ENCODE assay signal across 1 cellular context in the genomic region with DNA sequence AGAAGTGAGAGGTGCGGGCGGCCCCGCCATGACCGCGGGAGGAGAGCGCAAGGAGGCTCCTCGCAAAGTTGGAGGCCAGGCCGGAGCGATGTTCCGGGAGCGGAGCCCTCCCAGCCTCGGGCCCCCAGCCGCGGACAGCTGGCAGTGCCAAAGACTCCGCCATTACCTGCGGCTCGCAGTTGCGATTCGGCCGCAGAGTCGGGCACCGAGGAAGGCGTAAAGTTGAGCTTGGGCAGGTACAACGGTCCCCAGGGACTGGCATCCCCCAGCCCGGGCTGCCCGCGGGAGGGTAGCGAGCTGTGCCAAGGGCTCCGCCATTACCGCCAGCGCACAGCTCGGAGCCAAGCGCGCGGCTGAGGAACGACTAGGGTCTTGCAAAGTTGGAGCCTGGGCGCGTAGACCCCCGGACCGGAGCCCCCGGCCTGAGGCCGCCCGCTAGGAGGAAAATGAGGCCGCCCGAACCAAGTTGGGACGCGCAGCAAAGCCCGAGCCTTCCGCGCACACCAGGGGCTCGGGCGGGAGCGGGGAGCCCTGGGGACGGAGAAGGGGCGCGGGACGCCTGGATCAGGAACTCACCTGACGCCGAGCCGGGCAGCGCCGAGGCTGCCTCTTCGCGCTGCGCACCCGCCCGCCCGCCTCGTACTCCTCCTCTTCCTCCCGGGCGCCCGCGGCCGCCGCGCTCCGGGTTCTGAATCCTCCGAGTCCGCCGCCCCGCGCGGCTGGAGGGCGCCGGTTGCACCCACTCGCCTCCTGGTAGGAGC.
TF ChIP-seq lines count a peak whose summit lies in the region.

No MANE protein-coding gene starts in this region.

TF ChIP-seq in WTC11, 78 proteins besides CTCF, POLR2A, EP300 and RAD21 (continued from another document):
- TF ChIP-seq NR3C1 (CRISPR knock-in tag; conservative IDR thresholded peaks at IDR 0.05; ENCODE audit: low read depth) (0 out of 2 replicates have a peak, but pooled peaks have one; percentile 11), CBFB (CRISPR knock-in tag; IDR thresholded peaks at IDR 0.05; ENCODE audit: low read depth) (0 out of 2 replicates have a peak, but pooled peaks have one; percentile 50)
TF ChIP-seq in WTC11: peak in this region for 8.
